In genomic region chr1:158496379-158496778, GRCh38 we compare ENCODE assay signal across 1 cellular context.
TF ChIP-seq lines count a peak whose summit lies in the region.

No MANE protein-coding gene starts in this region.

TF ChIP-seq in GM23338, 12 proteins besides CTCF, POLR2A, EP300 and RAD21 (continued from another document):
- TF ChIP-seq ZNF462 (CRISPR knock-in tag; IDR thresholded peaks at IDR 0.05) (no peak), JUNB (IDR thresholded peaks at IDR 0.05; ENCODE audit: unreplicated experiment) (no peak), POLR2AphosphoS5 (IDR thresholded peaks at IDR 0.05; ENCODE audit: low read depth) (no peak), ETS1 (IDR thresholded peaks at IDR 0.05) (no peak)
TF ChIP-seq in GM23338: peak in this region for 0.
